In genomic region chr5:177390363-177391300, GRCh38 we compare ENCODE assay signal across 8 cellular contexts. TPM values are rescaled to one million over a fixed set of nuclear protein-coding genes. Genes with fewer than 3 reads are reported as not detected.
DNase-seq lines count a peak whose midpoint lies in the region; ATAC-seq and TF ChIP-seq lines count a peak whose summit lies in the region.

No MANE protein-coding gene starts in this region.

- H3K27ac ChIP-seq in MM.1S (ENCODE audit: low read length), result no peak overlapping the region
- no peak overlapping the region for H3K27ac ChIP-seq in SJCRH30
- peak overlapping the region in 1 of 4 donors; percentile 20 for H3K27ac ChIP-seq in gastroesophageal sphincter
- H3K27ac ChIP-seq in parathyroid adenoma, result no peak overlapping the region
- H3K27ac ChIP-seq in transverse colon, result peak overlapping the region in 2 of 4 donors; percentile 8 to 42

- ATAC-seq in GM21737 (IDR thresholded peaks at IDR 0.05; ENCODE audit: unreplicated experiment), result peak; percentile 56
- ATAC-seq in gastroesophageal sphincter, result peak; percentile 75

- no peaks in the 10 kb centered on the region for H3K36me3 ChIP-seq in MM.1S (replicated peaks; ENCODE audit: insufficient read depth, low read length)
- H3K36me3 ChIP-seq in SJCRH30, result no peaks in the 10 kb centered on the region
- H3K36me3 ChIP-seq in gastroesophageal sphincter, result no peaks in the 10 kb centered on the region
- H3K36me3 ChIP-seq in parathyroid adenoma (ENCODE audit: control insufficient read depth, insufficient read depth, low read length), result no peaks in the 10 kb centered on the region
- H3K36me3 ChIP-seq in transverse colon, result no peaks in the 10 kb centered on the region

- H3K9ac ChIP-seq in MM.1S (ENCODE audit: low read length), result no peak overlapping the region
- H3K9ac ChIP-seq in parathyroid adenoma, result no peak overlapping the region

- H3K4me2 ChIP-seq in MM.1S (ENCODE audit: low read depth, low read length) (no peak overlapping the region), parathyroid adenoma (ENCODE audit: low read length) (no peak overlapping the region)

- peak overlapping the region; percentile 82 for H3K27ac Mint-ChIP-seq in Calu3 (ENCODE audit: unreplicated experiment)

- peaks cover 24% of the 10 kb centered on the region for H3K27me3 ChIP-seq in MM.1S (replicated peaks; ENCODE audit: insufficient read depth, low read length)
- peaks cover 15% of the 10 kb centered on the region for H3K27me3 ChIP-seq in SJCRH30
- H3K27me3 ChIP-seq in gastroesophageal sphincter, result peaks cover 42% of the 10 kb centered on the region
- H3K27me3 ChIP-seq in parathyroid adenoma (ENCODE audit: control insufficient read depth, insufficient read depth, low read length), result no peaks in the 10 kb centered on the region
- H3K27me3 ChIP-seq in transverse colon, result no peaks in the 10 kb centered on the region

- CTCF ChIA-PET in Calu3 (lab: Charles Lee), result interaction anchor here (0.6 to 5.3 kb wide), 27 partner anchors 12 to 110 kb away, joined by 3 to 94 read pairs (median 5); partner anchors contain the start of genes GRK6, LMAN2, MXD3 and PDLIM7

- in situ Hi-C loops in transverse colon (cut with MboI; ENCODE audit: low pct_ligation_motif_present in 1 of 4, low pct_unique_long_range_greater_than_20kb in 1 of 4, low sequenced_read_pairs in 3 of 4), result loop anchor here in 3 of 4 donors (5.0 to 25.0 kb wide), 5 partner anchors 54 to 122 kb away; partner anchors contain the start of genes DOK3 (in 2 of the 3), PRR7 (in 2 of the 3) and DDX41 (in 1 of the 3)

- no peaks in the 10 kb centered on the region for H3K9me2 ChIP-seq in MM.1S (replicated peaks; ENCODE audit: insufficient read depth, low read length)

- no peak overlapping the region for H3K4me3 ChIP-seq in MM.1S (ENCODE audit: low read length)
- no peak overlapping the region for H3K4me3 ChIP-seq in SJCRH30
- H3K4me3 ChIP-seq in gastroesophageal sphincter, result no peak overlapping the region
- H3K4me3 ChIP-seq in parathyroid adenoma (ENCODE audit: low read depth, low read length), result no peak overlapping the region
- no peak overlapping the region for H3K4me3 ChIP-seq in transverse colon

- no peaks in the 10 kb centered on the region for H3F3A ChIP-seq in MM.1S (ENCODE audit: insufficient read depth, low read length)

- peak overlapping the region; percentile 51 for H3K4me3 Mint-ChIP-seq in Calu3 (ENCODE audit: low read depth, unreplicated experiment)

- TF ChIP-seq POLR2A in gastroesophageal sphincter (IDR thresholded peaks at IDR 0.05) (no peak), transverse colon (IDR thresholded peaks at IDR 0.05) (no peak)

- H2AFZ ChIP-seq in MM.1S (ENCODE audit: low read length) (no peak overlapping the region), parathyroid adenoma (no peak overlapping the region)

- H3K4me1 ChIP-seq in MM.1S (ENCODE audit: low read length), result no peaks in the 10 kb centered on the region
- H3K4me1 ChIP-seq in SJCRH30, result no peaks in the 10 kb centered on the region; the same call in 1 of the 2 replicates
- peaks cover 0 to 16% (median 5%) of the 10 kb centered on the region in 3 donors for H3K4me1 ChIP-seq in gastroesophageal sphincter
- H3K4me1 ChIP-seq in parathyroid adenoma, result no peaks in the 10 kb centered on the region
- peaks cover 0 to 14% (median 6%) of the 10 kb centered on the region in 4 donors for H3K4me1 ChIP-seq in transverse colon

- H3K79me2 ChIP-seq in MM.1S (ENCODE audit: low read length) (no peaks in the 10 kb centered on the region), parathyroid adenoma (no peaks in the 10 kb centered on the region)

- TSS peak; percentile 63 for BruUV-seq in Calu3 (replicated peaks; lab: Mats Ljungman, UMichigan)

- H3K9me3 ChIP-seq in MM.1S (replicated peaks; ENCODE audit: insufficient read depth, low read length) (no peaks in the 10 kb centered on the region), SJCRH30 (replicated peaks) (no peaks in the 10 kb centered on the region), gastroesophageal sphincter (no peaks in the 10 kb centered on the region), parathyroid adenoma (ENCODE audit: control insufficient read depth, low read length) (no peaks in the 10 kb centered on the region), transverse colon (no peaks in the 10 kb centered on the region)

- DNase-seq in Calu3 (peak; percentile 95), MM.1S (peak; percentile 80), SJCRH30 (peak; percentile 85 to 95), transverse colon (peak; percentile 91)
- DNase-seq in activated effector memory CD4-positive, alpha-beta T cell treated with anti-CD3 and anti-CD28 coated beads, Interleukin-2, amount 50 U/mL, for 16 hours, result peak; percentile 93

- H3K36me3 Mint-ChIP-seq in Calu3 (ENCODE audit: insufficient read depth, unreplicated experiment), result peaks cover 19% of the 10 kb centered on the region

- H3K4me1 Mint-ChIP-seq in Calu3 (ENCODE audit: low read depth, unreplicated experiment), result peaks cover 38% of the 10 kb centered on the region

- TF ChIP-seq EP300 in gastroesophageal sphincter (IDR thresholded peaks at IDR 0.05) (no peak), transverse colon (IDR thresholded peaks at IDR 0.05; ENCODE audit: low read depth) (no peak)

- H4K20me1 ChIP-seq in MM.1S (ENCODE audit: insufficient read depth, low read length), result no peaks in the 10 kb centered on the region

- H3K9me3 Mint-ChIP-seq in Calu3 (ENCODE audit: low read depth, unreplicated experiment), result no peaks in the 10 kb centered on the region

- intact Hi-C loops in Calu3 (cut with micrococcal nuclease; ENCODE audit: unreplicated experiment), result loop anchor here (1.0 to 2.0 kb wide), 2 partner anchors 72 to 111 kb away; no protein-coding TSS in a partner anchor
- intact Hi-C loops in transverse colon (cut with DNase I; ENCODE audit: low total_unique reads), result no loop called here

- H3K27me3 Mint-ChIP-seq in Calu3 (ENCODE audit: unreplicated experiment), result no peaks in the 10 kb centered on the region

- 15 to 17% methylated on average over 4 to 7 of the region's 13 CpGs for WGBS in gastroesophageal sphincter (ENCODE audit: low coverage in 1 of 2), 2 donors
- 23 to 83% methylated on average over 1 to 13 of the region's 13 CpGs for WGBS in transverse colon (ENCODE audit: low coverage in 1 of 2), 2 donors

- TF ChIP-seq CTCF in Calu3 (IDR thresholded peaks at IDR 0.05; ENCODE audit: unreplicated experiment) (peak; percentile 99), MM.1S (IDR thresholded peaks at IDR 0.05; ENCODE audit: low read length) (peak; percentile 95), gastroesophageal sphincter (IDR thresholded peaks at IDR 0.05) (peak in 3 of 4 experiments; percentile 97 to 99 (median 98)), parathyroid adenoma (IDR thresholded peaks at IDR 0.05) (peak; percentile 98), transverse colon (IDR thresholded peaks at IDR 0.05) (peak; percentile 97 to 99 (median 98))

RNA-seq across cellular contexts. Expression of gene SLC34A1, which starts 6.4 kb away (rescaled TPM):
- total RNA-seq in Calu3 (2022) (0.19 and 0.64 TPM in 2 replicates), gastroesophageal sphincter (under 1 TPM in 1 of 4 donors, not detected in 3; 0.12 TPM), transverse colon (under 1 TPM in 1 of 4 donors, not detected in 3; 0.55 TPM)
- not detected in 2 replicates for total RNA-seq in SJCRH30 (2014; rRNA removed; shearing (Covaris generic))

RNA-seq across cellular contexts. Expression of gene PFN3, which starts 9.8 kb away (rescaled TPM):
- total RNA-seq in Calu3 (2022) (not detected in 2 replicates), gastroesophageal sphincter (not detected), transverse colon (not detected)
- total RNA-seq in SJCRH30 (2014; rRNA removed; shearing (Covaris generic)), result not detected in 2 replicates

RNA-seq across cellular contexts. Expression of gene F12, which starts 18.7 kb away (rescaled TPM):
- total RNA-seq in Calu3 (2022) (14.3 and 20.2 TPM in 2 replicates), gastroesophageal sphincter (under 1 TPM in 2 of 4 donors, not detected in 2; 0.27 to 0.89 TPM), transverse colon (10 to 100 TPM in 1 of 4 donors, 1 to 10 TPM in 3; 2.6 to 20.1 (median 5.6) TPM)
- 5.9 and 6.5 TPM in 2 replicates for total RNA-seq in SJCRH30 (2014; rRNA removed; shearing (Covaris generic))

RNA-seq across cellular contexts. Expression of gene RGS14, which starts 32.9 kb away (rescaled TPM):
- 12.9 and 13.0 TPM in 2 replicates for total RNA-seq in Calu3 (2022)
- total RNA-seq in SJCRH30 (2014; rRNA removed; shearing (Covaris generic)), result 4.0 and 4.8 TPM in 2 replicates
- 10 to 100 TPM in 3 of 4 donors, 1 to 10 TPM in 1; 7.6 to 20.1 (median 13.7) TPM for total RNA-seq in gastroesophageal sphincter
- 10 to 100 TPM; 16.5 to 49.6 (median 24.4) TPM for total RNA-seq in transverse colon

RNA-seq across cellular contexts. Expression of gene GRK6, which starts 35.8 kb away (rescaled TPM):
- total RNA-seq in Calu3 (2022), result 64.6 and 72.6 TPM in 2 replicates
- total RNA-seq in SJCRH30 (2014; rRNA removed; shearing (Covaris generic)), result 45.1 and 48.4 TPM in 2 replicates
- total RNA-seq in gastroesophageal sphincter, result 10 to 100 TPM; 20.7 to 42.3 (median 31.5) TPM
- total RNA-seq in transverse colon, result 10 to 100 TPM; 21.5 to 40.5 (median 36.4) TPM
